Comparison of ENCODE assay signal across 8 cellular contexts in genomic region chr1:89997152-89997551, GRCh38. TPM values are rescaled to one million over a fixed set of nuclear protein-coding genes. Genes with fewer than 3 reads are reported as not detected.
A peak's percentile ranks its signal among the peaks of the same experiment; 100 is the strongest.
DNase-seq lines count a peak whose midpoint lies in the region; ATAC-seq and TF ChIP-seq lines count a peak whose summit lies in the region.
"Not testable (repeated sequence)": the region's sequence is repeated elsewhere in the genome, so short reads cannot be mapped to it uniquely, and the experiment has no call there.

No MANE protein-coding gene starts in this region.

- peaks cover 17% of the 10 kb centered on the region for H3K36me3 Mint-ChIP-seq in activated T-cell treated with anti-CD3 and anti-CD28 coated beads, Interleukin-2, amount 50 U/mL, for 4 hours (ENCODE audit: insufficient read depth)
- H3K36me3 Mint-ChIP-seq in natural killer cell, result not testable (repeated sequence)

- not testable (repeated sequence) for H3K27ac ChIP-seq in BLaER1, colonic mucosa, cardiac muscle cell

- peak overlapping the region; percentile 93 for H3K4me2 ChIP-seq in BLaER1

- not testable (repeated sequence) for H3K9ac ChIP-seq in BLaER1; colonic mucosa (ENCODE audit: low read depth in 2 of 2, low read length in 2 of 2)

- H3K4me3 ChIP-seq in BLaER1, result not testable (repeated sequence)
- H3K4me3 ChIP-seq in HFF-Myc (replicated peaks; ENCODE audit: low read depth, low read length) (peak overlapping the region; percentile 86), colonic mucosa (peak overlapping the region; percentile 80), cardiac muscle cell (peak overlapping the region; percentile 84)

- H3K27me3 Mint-ChIP-seq in activated T-cell treated with anti-CD3 and anti-CD28 coated beads, Interleukin-2, amount 50 U/mL, for 4 hours (ENCODE audit: low read depth); natural killer cell (ENCODE audit: low read depth in 2 of 2): not testable (repeated sequence)

- not testable (repeated sequence) for H3K27me3 ChIP-seq in BLaER1, colonic mucosa, cardiac muscle cell

- intact Hi-C loops in colonic mucosa (cut with DNase I), result not testable (repeated sequence)
- intact Hi-C loops in natural killer cell (cut with micrococcal nuclease), result loop anchor here (5.0 kb wide), 1 partner anchor 175 kb away; the partner anchor contains the start of gene LRRC8D

- ATAC-seq in activated T-cell treated with anti-CD3 and anti-CD28 coated beads, Interleukin-2, amount 50 U/mL, for 4 hours; natural killer cell: not testable (repeated sequence)

- DNase-seq in HFF-Myc (ENCODE audit: extremely low read depth, low read depth); activated T-cell treated with anti-CD3 and anti-CD28 coated beads, Interleukin-2, amount 50 U/mL, for 4 hours; colonic mucosa; cardiac muscle cell (ENCODE audit: low read depth in 1 of 2, low spot score in 1 of 2); natural killer cell: not testable (repeated sequence)
- peak; percentile 8 for DNase-seq in RKO (ENCODE audit: low spot score)
- DNase-seq in stimulated activated CD4-positive, alpha-beta T cell treated with anti-CD3 and anti-CD28 coated beads, Interleukin-15, amount 100 ng/mL, for 24 hours, result peak; percentile 21

- not testable (repeated sequence) for H3K9me3 ChIP-seq in BLaER1; colonic mucosa; cardiac muscle cell (ENCODE audit: low read depth)

- H3K36me3 ChIP-seq in BLaER1, result peaks cover 30% of the 10 kb centered on the region
- not testable (repeated sequence) for H3K36me3 ChIP-seq in colonic mucosa, cardiac muscle cell

- H3K4me1 ChIP-seq in BLaER1 (peaks cover 49% of the 10 kb centered on the region), cardiac muscle cell (ENCODE audit: low read depth) (peaks cover 22% of the 10 kb centered on the region)
- H3K4me1 ChIP-seq in colonic mucosa, result not testable (repeated sequence)

- peak overlapping the region; percentile 50 for H3K4me3 Mint-ChIP-seq in activated T-cell treated with anti-CD3 and anti-CD28 coated beads, Interleukin-2, amount 50 U/mL, for 4 hours
- H3K4me3 Mint-ChIP-seq in natural killer cell, result peak overlapping the region; percentile 51

- H3K4me1 Mint-ChIP-seq in activated T-cell treated with anti-CD3 and anti-CD28 coated beads, Interleukin-2, amount 50 U/mL, for 4 hours (ENCODE audit: low read depth), result peaks cover 43% of the 10 kb centered on the region
- H3K4me1 Mint-ChIP-seq in natural killer cell, result peaks cover 44 to 64% of the 10 kb centered on the region in 2 donors

- H3K27ac Mint-ChIP-seq in natural killer cell, result not testable (repeated sequence)

- peaks cover 69% of the 10 kb centered on the region for H4K20me1 ChIP-seq in BLaER1

- not testable (repeated sequence) for H3K9me3 Mint-ChIP-seq in activated T-cell treated with anti-CD3 and anti-CD28 coated beads, Interleukin-2, amount 50 U/mL, for 4 hours; natural killer cell

- not testable (repeated sequence) for TF ChIP-seq CTCF in HFF-Myc (IDR thresholded peaks at IDR 0.05; ENCODE audit: low read depth, low read length, missing control alignments); colonic mucosa (IDR thresholded peaks at IDR 0.05); cardiac muscle cell (IDR thresholded peaks at IDR 0.05; ENCODE audit: low read depth, low read length); natural killer cell (IDR thresholded peaks at IDR 0.05)

RNA-seq across cellular contexts. Expression of gene ZNF326, which starts 2.2 kb away (rescaled TPM):
- total RNA-seq in activated T-cell treated with anti-CD3 and anti-CD28 coated beads, Interleukin-2, amount 50 U/mL, for 4 hours, result 10 to 100 TPM; 30.0 to 32.0 (median 31.2) TPM
- total RNA-seq in colonic mucosa (10 to 100 TPM; 24.6 TPM), cardiac muscle cell (9.2 and 16.5 TPM in 2 replicates), natural killer cell (10 to 100 TPM; 44.4 to 49.2 (median 45.7) TPM)
- polyA plus RNA-seq in cardiac muscle cell, result 27.9 and 36.1 TPM in 2 replicates
